1 cellular context compared by ENCODE assay signal in genomic region chr1:28246427-28246832, GRCh38.
TF ChIP-seq lines count a peak whose summit lies in the region.

No MANE protein-coding gene starts in this region.

TF ChIP-seq in H1, 55 proteins besides CTCF, POLR2A, EP300 and RAD21:
- peak; percentile 96 for TF ChIP-seq CEBPB (IDR thresholded peaks at IDR 0.05; ENCODE audit: low read depth, low read length)
- no peak for TF ChIP-seq EGR1 (IDR thresholded peaks at IDR 0.05; ENCODE audit: borderline replicate concordance, low read depth, low read length)
- TF ChIP-seq, protein P1, sequence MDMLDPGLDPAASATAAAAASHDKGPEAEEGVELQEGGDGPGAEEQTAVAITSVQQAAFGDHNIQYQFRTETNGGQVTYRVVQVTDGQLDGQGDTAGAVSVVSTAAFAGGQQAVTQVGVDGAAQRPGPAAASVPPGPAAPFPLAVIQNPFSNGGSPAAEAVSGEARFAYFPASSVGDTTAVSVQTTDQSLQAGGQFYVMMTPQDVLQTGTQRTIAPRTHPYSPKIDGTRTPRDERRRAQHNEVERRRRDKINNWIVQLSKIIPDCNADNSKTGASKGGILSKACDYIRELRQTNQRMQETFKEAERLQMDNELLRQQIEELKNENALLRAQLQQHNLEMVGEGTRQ (IDR thresholded peaks at IDR 0.05; ENCODE audit: low read length), result no peak
